Comparison of ENCODE assay signal across 10 cellular contexts in the genomic region with DNA sequence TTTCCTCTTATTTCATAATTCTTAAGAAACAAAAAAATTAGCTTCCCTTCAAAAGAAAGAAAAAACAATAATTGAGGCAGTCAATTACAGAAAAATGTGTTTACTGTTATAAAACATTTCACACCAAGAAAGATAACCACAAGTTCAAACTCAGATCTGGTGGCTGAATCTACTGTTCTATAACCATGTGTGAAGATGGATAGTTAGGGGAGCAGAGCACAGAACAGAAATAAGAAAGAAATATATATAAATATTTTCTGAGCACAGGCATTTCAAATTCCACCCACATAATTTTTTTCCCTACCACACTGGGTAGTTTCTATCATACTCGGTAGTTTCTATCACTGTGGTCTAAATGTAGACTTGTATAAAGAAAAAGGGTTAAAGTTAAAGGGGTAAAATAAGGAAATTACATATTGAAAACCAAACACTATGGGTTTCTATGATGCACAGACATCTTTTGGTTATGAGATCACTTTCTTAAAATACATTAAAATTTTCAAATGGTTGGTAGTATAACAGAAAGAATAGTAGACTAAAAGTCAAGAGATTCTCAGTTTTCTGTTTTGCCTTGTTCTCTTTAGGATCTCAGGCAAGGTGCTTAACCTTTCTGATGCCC. TPM values are rescaled to one million over a fixed set of nuclear protein-coding genes. Genes with fewer than 3 reads are reported as not detected.
DNase-seq lines count a peak whose midpoint lies in the region; ATAC-seq, FAIRE-seq and TF ChIP-seq lines count a peak whose summit lies in the region.
"Had no signal": no experiment of that assay in that cellular context is flagged by ENCODE, and none has a peak within 500 bp of the region (broad histone marks: within the 10 kb centered on the region; RNA-seq: fewer than 3 reads in every experiment).

No MANE protein-coding gene starts in this region.

- WGBS in lower leg skin, 2 donors = 69 to 71% methylated on average over 1 of the region's 1 CpG

- peaks cover 17% of the 10 kb centered on the region for H3K79me2 ChIP-seq in astrocyte (ENCODE audit: insufficient read depth, low read length)

- peak; percentile 93 for FAIRE-seq in GM19239 (lab: Jason Lieb, UNC)
- no peak for FAIRE-seq in astrocyte (lab: Jason Lieb, UNC)

- no peaks in the 10 kb centered on the region for H3K9me3 Mint-ChIP-seq in astrocyte (ENCODE audit: unreplicated experiment)

- no peak for TF ChIP-seq POLR2A in lower leg skin (IDR thresholded peaks at IDR 0.05)

- TF ChIP-seq CTCF in GM10248 (IDR thresholded peaks at IDR 0.05; ENCODE audit: control extremely low read depth, extremely low read depth, low read depth, missing control alignments) (no peak), astrocyte (IDR thresholded peaks at IDR 0.05; ENCODE audit: insufficient read depth, low read depth, low read length) (no peak), lower leg skin (IDR thresholded peaks at IDR 0.05) (no peak)

- peaks cover 1% of the 10 kb centered on the region for H3K36me3 Mint-ChIP-seq in astrocyte (ENCODE audit: low read depth, unreplicated experiment)

- no peak overlapping the region for H3K4me3 Mint-ChIP-seq in astrocyte (ENCODE audit: unreplicated experiment)

- peak; percentile 23 for DNase-seq in GM10248 (ENCODE audit: extremely low spot score)
- no peak for DNase-seq in GM19239 (ENCODE audit: insufficient read length, low spot score)
- DNase-seq in astrocyte (ENCODE audit: low read depth) = no peak
- DNase-seq in COR-L47 (lab: John Stamatoyannopoulos, UW) = no peak
- no peak for DNase-seq in lower leg skin (ENCODE audit: low spot score in 2 of 2)
- no peak for DNase-seq in midbrain (lab: John Stamatoyannopoulos, UW)
- no peak for DNase-seq in sciatic nerve (ENCODE audit: low spot score)
- DNase-seq: activated CD8-positive, alpha-beta memory T cell treated with anti-CD3 and anti-CD28 coated beads, Interleukin-2, amount 50 U/mL, for 48 hours; BE2C had no signal

- H3K4me3 ChIP-seq in astrocyte (ENCODE audit: insufficient read depth, low read depth, low read length) = no peak overlapping the region
- no peak overlapping the region for H3K4me3 ChIP-seq in lower leg skin (ENCODE audit: low read depth, poor library complexity, severe bottlenecking)

- no peaks in the 10 kb centered on the region for H3K36me3 ChIP-seq in astrocyte (ENCODE audit: insufficient read depth, low read length)
- H3K36me3 ChIP-seq: BE2C had no signal

- H3K27me3 ChIP-seq in astrocyte (ENCODE audit: insufficient read depth, low read length) = no peaks in the 10 kb centered on the region
- H3K27me3 ChIP-seq: BE2C had no signal

- no peak overlapping the region for H3K9ac ChIP-seq in astrocyte (ENCODE audit: low read length)

- H3K4me1 ChIP-seq in astrocyte (ENCODE audit: insufficient read depth, low read length) = no peaks in the 10 kb centered on the region

- ATAC-seq in HG03135 (IDR thresholded peaks at IDR 0.05; ENCODE audit: unreplicated experiment) (peak; percentile 62), sciatic nerve (no peak)

- peaks cover 8% of the 10 kb centered on the region for H3K4me1 Mint-ChIP-seq in astrocyte (ENCODE audit: low read depth, unreplicated experiment)

- H3K27ac Mint-ChIP-seq in astrocyte (ENCODE audit: unreplicated experiment) = peak overlapping the region; percentile 21

- peak overlapping the region; percentile 17 for H3K27ac ChIP-seq in astrocyte (ENCODE audit: low read depth, low read length)

- POLR2A ChIA-PET in GM10248 (lab: Yijun Ruan, JAX) = no interaction called here

- H2AFZ ChIP-seq in astrocyte (ENCODE audit: low read depth, low read length) = no peak overlapping the region

- no peaks in the 10 kb centered on the region for H4K20me1 ChIP-seq in astrocyte (ENCODE audit: insufficient read depth, low read length)

- no peaks in the 10 kb centered on the region for H3K27me3 Mint-ChIP-seq in astrocyte (ENCODE audit: low read depth, unreplicated experiment)

- CTCF ChIA-PET in GM10248 (lab: Yijun Ruan, JAX) = interaction anchor here (1.0 to 4.4 kb wide), 5 partner anchors 10 to 116 kb away, joined by 3 to 36 read pairs (median 10); partner anchors contain the start of gene LYST

- intact Hi-C loops in lower leg skin (cut with DNase I; ENCODE audit: low total_unique reads) = no loop called here
- intact Hi-C loops in sciatic nerve (cut with DNase I) = loop anchor here (10.0 kb wide), 1 partner anchor 199 kb away; no protein-coding TSS in a partner anchor

- H3K9me3 ChIP-seq in astrocyte (ENCODE audit: insufficient read depth, low read depth, low read length) = no peaks in the 10 kb centered on the region
- H3K9me3 ChIP-seq: BE2C had no signal

- H3K4me2 ChIP-seq in astrocyte (ENCODE audit: low read length) = no peak overlapping the region

RNA-seq across cellular contexts. Expression of gene LYST, which starts 10.8 kb away (rescaled TPM):
- total RNA-seq in astrocyte = 12.5 and 15.7 TPM in 2 replicates
- 10 to 100 TPM; 38.5 to 43.9 (median 40.9) TPM for total RNA-seq in lower leg skin
- 61.9 TPM for total RNA-seq in sciatic nerve
